8 cellular contexts compared by ENCODE assay signal in genomic region chr11:36376315-36376887, GRCh38.
A peak's percentile ranks its signal among the peaks of the same experiment; 100 is the strongest.
DNase-seq lines count a peak whose midpoint lies in the region; ATAC-seq and TF ChIP-seq lines count a peak whose summit lies in the region.

No MANE protein-coding gene starts in this region.

- peak overlapping the region; percentile 80 for H3K27ac Mint-ChIP-seq in activated T-cell treated with anti-CD3 and anti-CD28 coated beads, Interleukin-2, amount 50 U/mL, for 24 hours

- ATAC-seq in foreskin keratinocyte (peak; percentile 31), GM21390 (IDR thresholded peaks at IDR 0.05; ENCODE audit: unreplicated experiment) (no peak)

- H3K4me1 ChIP-seq in foreskin keratinocyte (peaks cover 10% of the 10 kb centered on the region), neuron (ENCODE audit: insufficient read depth, low read length) (peaks cover 29% of the 10 kb centered on the region)

- peaks cover 88% of the 10 kb centered on the region for H3K27me3 Mint-ChIP-seq in activated T-cell treated with anti-CD3 and anti-CD28 coated beads, Interleukin-2, amount 50 U/mL, for 24 hours

- peaks cover 38% of the 10 kb centered on the region for H3K4me1 Mint-ChIP-seq in activated T-cell treated with anti-CD3 and anti-CD28 coated beads, Interleukin-2, amount 50 U/mL, for 24 hours (ENCODE audit: low read depth)

- peaks cover 22% of the 10 kb centered on the region for H3K36me3 Mint-ChIP-seq in activated T-cell treated with anti-CD3 and anti-CD28 coated beads, Interleukin-2, amount 50 U/mL, for 24 hours (ENCODE audit: low read depth)

- peak overlapping the region; percentile 79 for H3K4me3 ChIP-seq in neuron (ENCODE audit: low read length)

- H3K9me3 ChIP-seq in neuron (ENCODE audit: low read length), result peaks cover 5% of the 10 kb centered on the region

- H3K27me3 ChIP-seq in foreskin keratinocyte (no peaks in the 10 kb centered on the region), neuron (ENCODE audit: insufficient read depth, low read length) (no peaks in the 10 kb centered on the region)

- TF ChIP-seq CTCF in VCaP (conservative IDR thresholded peaks at IDR 0.05), result no peak
- no peak for TF ChIP-seq CTCF in foreskin keratinocyte (conservative IDR thresholded peaks at IDR 0.05)

- H3K27ac ChIP-seq in VCaP (peak overlapping the region; percentile 44; the same call in 1 of the 2 replicates), foreskin keratinocyte (peak overlapping the region; percentile 49)

- H3K4me3 Mint-ChIP-seq in activated T-cell treated with anti-CD3 and anti-CD28 coated beads, Interleukin-2, amount 50 U/mL, for 24 hours, result peak overlapping the region; percentile 88

- peak; percentile 43 for DNase-seq in activated T-cell treated with anti-CD3 and anti-CD28 coated beads, Interleukin-2, amount 50 U/mL, for 24 hours
- no peak for DNase-seq in activated T-cell treated with anti-CD3 and anti-CD28 coated beads, Interleukin-2, amount 50 U/mL, for 1 hour
- DNase-seq in foreskin keratinocyte (peak in 1 of 2 donors; percentile 41), NCI-H1092 (lab: John Stamatoyannopoulos, UW) (no peak)
- no peak for DNase-seq in central memory CD4-positive, alpha-beta T cell

- peaks cover 4% of the 10 kb centered on the region for H3K36me3 ChIP-seq in neuron (ENCODE audit: insufficient read depth, low read length)

- no peaks in the 10 kb centered on the region for H3K9me3 Mint-ChIP-seq in activated T-cell treated with anti-CD3 and anti-CD28 coated beads, Interleukin-2, amount 50 U/mL, for 24 hours

- peak overlapping the region; percentile 76 for H2AFZ ChIP-seq in neuron (ENCODE audit: low read depth, low read length)
